In the genomic region with DNA sequence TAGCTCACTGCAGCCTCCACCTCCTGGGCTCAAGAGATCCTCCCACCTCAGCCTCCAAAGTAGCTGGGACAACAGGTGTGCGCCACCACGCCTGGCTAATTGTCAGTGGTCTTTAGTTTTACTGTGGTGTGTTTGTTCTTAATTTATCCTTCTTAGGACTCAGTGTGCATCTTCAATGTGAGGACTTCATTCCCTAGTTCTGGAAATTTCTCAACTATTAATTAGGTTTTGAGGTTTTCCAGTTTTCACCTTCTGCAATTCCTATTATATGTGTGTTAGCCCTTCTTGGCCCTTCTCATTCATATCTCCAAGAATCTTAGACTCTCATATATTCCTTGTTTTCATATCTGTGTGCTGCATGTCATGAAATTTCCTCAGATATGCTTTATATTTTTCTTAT, we compare ENCODE assay signal across 2 cellular contexts.
TF ChIP-seq lines count a peak whose summit lies in the region.

No MANE protein-coding gene starts in this region.

TF ChIP-seq in A549, 52 proteins besides CTCF, POLR2A, EP300 and RAD21 (continued from another document):
- no peak for TF ChIP-seq MAZ (IDR thresholded peaks at IDR 0.05; ENCODE audit: borderline replicate concordance, low read depth, low read length)
- TF ChIP-seq, protein P1, sequence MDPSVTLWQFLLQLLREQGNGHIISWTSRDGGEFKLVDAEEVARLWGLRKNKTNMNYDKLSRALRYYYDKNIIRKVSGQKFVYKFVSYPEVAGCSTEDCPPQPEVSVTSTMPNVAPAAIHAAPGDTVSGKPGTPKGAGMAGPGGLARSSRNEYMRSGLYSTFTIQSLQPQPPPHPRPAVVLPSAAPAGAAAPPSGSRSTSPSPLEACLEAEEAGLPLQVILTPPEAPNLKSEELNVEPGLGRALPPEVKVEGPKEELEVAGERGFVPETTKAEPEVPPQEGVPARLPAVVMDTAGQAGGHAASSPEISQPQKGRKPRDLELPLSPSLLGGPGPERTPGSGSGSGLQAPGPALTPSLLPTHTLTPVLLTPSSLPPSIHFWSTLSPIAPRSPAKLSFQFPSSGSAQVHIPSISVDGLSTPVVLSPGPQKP (IDR thresholded peaks at IDR 0.05; ENCODE audit: low read depth, low read length): no peak
- no peak for TF ChIP-seq HDAC2 (IDR thresholded peaks at IDR 0.05)
- TF ChIP-seq, protein P2, sequence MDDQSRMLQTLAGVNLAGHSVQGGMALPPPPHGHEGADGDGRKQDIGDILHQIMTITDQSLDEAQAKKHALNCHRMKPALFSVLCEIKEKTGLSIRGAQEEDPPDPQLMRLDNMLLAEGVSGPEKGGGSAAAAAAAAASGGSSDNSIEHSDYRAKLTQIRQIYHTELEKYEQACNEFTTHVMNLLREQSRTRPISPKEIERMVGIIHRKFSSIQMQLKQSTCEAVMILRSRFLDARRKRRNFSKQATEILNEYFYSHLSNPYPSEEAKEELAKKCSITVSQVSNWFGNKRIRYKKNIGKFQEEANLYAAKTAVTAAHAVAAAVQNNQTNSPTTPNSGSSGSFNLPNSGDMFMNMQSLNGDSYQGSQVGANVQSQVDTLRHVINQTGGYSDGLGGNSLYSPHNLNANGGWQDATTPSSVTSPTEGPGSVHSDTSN (IDR thresholded peaks at IDR 0.05): no peak
- TF ChIP-seq CBX2 (IDR thresholded peaks at IDR 0.05; ENCODE audit: borderline replicate concordance, low read depth): no peak
- no peak for TF ChIP-seq ESRRA (IDR thresholded peaks at IDR 0.05; ENCODE audit: borderline replicate concordance, low read length)
- TF ChIP-seq ZFP36 (IDR thresholded peaks at IDR 0.05; ENCODE audit: borderline replicate concordance, partially characterized antibody): no peak
TF ChIP-seq in A549: peak in this region for 0.

TF ChIP-seq in HEK293, 187 proteins besides CTCF, POLR2A, EP300 and RAD21 (continued from another document):
- TF ChIP-seq, protein P3, sequence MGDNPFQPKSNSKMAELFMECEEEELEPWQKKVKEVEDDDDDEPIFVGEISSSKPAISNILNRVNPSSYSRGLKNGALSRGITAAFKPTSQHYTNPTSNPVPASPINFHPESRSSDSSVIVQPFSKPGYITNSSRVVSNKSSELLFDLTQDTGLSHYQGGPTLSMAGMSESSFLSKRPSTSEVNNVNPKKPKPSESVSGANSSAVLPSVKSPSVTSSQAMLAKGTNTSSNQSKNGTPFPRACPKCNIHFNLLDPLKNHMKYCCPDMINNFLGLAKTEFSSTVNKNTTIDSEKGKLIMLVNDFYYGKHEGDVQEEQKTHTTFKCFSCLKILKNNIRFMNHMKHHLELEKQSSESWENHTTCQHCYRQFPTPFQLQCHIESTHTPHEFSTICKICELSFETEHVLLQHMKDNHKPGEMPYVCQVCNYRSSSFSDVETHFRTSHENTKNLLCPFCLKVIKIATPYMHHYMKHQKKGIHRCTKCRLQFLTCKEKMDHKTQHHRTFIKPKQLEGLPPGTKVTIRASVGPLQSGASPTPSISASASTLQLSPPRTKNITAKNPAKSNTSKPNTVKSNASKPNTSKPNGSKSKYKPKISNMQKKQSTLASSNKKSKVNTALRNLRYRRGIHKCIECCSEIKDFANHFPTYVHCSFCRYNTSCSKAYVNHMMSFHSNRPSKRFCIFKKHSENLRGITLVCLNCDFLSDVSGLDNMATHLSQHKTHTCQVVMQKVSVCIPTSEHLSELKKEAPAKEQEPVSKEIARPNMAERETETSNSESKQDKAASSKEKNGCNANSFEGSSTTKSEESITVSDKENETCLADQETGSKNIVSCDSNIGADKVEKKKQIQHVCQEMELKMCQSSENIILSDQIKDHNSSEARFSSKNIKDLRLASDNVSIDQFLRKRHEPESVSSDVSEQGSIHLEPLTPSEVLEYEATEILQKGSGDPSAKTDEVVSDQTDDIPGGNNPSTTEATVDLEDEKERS (tag by site-specific recombination; IDR thresholded peaks at IDR 0.05): peak; percentile 76; the same call in 1 of the 2 replicates
- TF ChIP-seq KLF10 (tag by site-specific recombination; IDR thresholded peaks at IDR 0.05) (no peak), ZNF555 (tag by site-specific recombination; conservative IDR thresholded peaks at IDR 0.05) (no peak), SETDB1 (IDR thresholded peaks at IDR 0.05; ENCODE audit: insufficient read length, low read length) (peak; percentile 71), ZNF174 (tag by site-specific recombination; IDR thresholded peaks at IDR 0.05) (no peak), ZNF48 (tag by site-specific recombination; IDR thresholded peaks at IDR 0.05) (no peak), ZNF292 (tag by site-specific recombination; IDR thresholded peaks at IDR 0.05; ENCODE audit: borderline replicate concordance, low read depth) (no peak), SCRT2 (tag by site-specific recombination; IDR thresholded peaks at IDR 0.05) (peak; percentile 88), ZFP37 (tag by site-specific recombination; IDR thresholded peaks at IDR 0.05) (no peak), ZNF501 (tag by site-specific recombination; IDR thresholded peaks at IDR 0.05) (no peak), ZNF121 (tag by site-specific recombination; IDR thresholded peaks at IDR 0.05) (no peak), ZNF776 (tag by site-specific recombination; IDR thresholded peaks at IDR 0.05; ENCODE audit: borderline replicate concordance) (no peak), ZNF558 (tag by site-specific recombination; IDR thresholded peaks at IDR 0.05) (0 out of 2 replicates have a peak, but pooled peaks have one; percentile 17), FEZF1 (tag by site-specific recombination; IDR thresholded peaks at IDR 0.05) (no peak), KLF16 (tag by site-specific recombination; IDR thresholded peaks at IDR 0.05) (no peak), SCRT1 (tag by site-specific recombination; IDR thresholded peaks at IDR 0.05; ENCODE audit: borderline replicate concordance) (peak; percentile 63), ZNF324 (tag by site-specific recombination; IDR thresholded peaks at IDR 0.05) (no peak), ZNF670 (tag by site-specific recombination; IDR thresholded peaks at IDR 0.05; ENCODE audit: low read depth) (no peak), IKZF3 (tag by site-specific recombination; IDR thresholded peaks at IDR 0.05) (no peak), ZNF133 (tag by site-specific recombination; IDR thresholded peaks at IDR 0.05) (peak; percentile 100)
- TF ChIP-seq, protein P4, sequence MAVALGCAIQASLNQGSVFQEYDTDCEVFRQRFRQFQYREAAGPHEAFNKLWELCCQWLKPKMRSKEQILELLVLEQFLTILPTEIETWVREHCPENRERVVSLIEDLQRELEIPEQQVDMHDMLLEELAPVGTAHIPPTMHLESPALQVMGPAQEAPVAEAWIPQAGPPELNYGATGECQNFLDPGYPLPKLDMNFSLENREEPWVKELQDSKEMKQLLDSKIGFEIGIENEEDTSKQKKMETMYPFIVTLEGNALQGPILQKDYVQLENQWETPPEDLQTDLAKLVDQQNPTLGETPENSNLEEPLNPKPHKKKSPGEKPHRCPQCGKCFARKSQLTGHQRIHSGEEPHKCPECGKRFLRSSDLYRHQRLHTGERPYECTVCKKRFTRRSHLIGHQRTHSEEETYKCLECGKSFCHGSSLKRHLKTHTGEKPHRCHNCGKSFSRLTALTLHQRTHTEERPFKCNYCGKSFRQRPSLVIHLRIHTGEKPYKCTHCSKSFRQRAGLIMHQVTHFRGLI (tag by site-specific recombination; IDR thresholded peaks at IDR 0.05): no peak
